In genomic region chr1:32696996-32697395, GRCh38 we compare ENCODE assay signal across 12 cellular contexts. TPM values are rescaled to one million over a fixed set of nuclear protein-coding genes. Genes with fewer than 3 reads are reported as not detected.
"Had no signal": no experiment of that assay in that cellular context is flagged by ENCODE, and none has a peak within 500 bp of the region (broad histone marks: within the 10 kb centered on the region; RNA-seq: fewer than 3 reads in every experiment).

No MANE protein-coding gene starts in this region.

RNA-seq across cellular contexts. Expression of gene SYNC, which starts 5.6 kb away (rescaled TPM):
- total RNA-seq: activated B cell treated with CpG ODN at 0.5 μM for 24 hours; activated CD4-positive, alpha-beta memory T cell treated with anti-CD3 and anti-CD28 coated beads for 36 hours; activated CD4-positive, alpha-beta T cell treated with anti-CD3 and anti-CD28 coated beads, Interleukin-2, amount 10 ng/mL, durations not matched to agents 24 days and 14 days; activated CD8-positive, alpha-beta memory T cell treated with anti-CD3 and anti-CD28 coated beads for 36 hours; activated CD8-positive, alpha-beta T cell treated with anti-CD3 and anti-CD28 coated beads for 36 hours; activated naive CD4-positive, alpha-beta T cell treated with anti-CD3 and anti-CD28 coated beads for 36 hours; activated naive CD4-positive, alpha-beta T cell treated with anti-CD3 and anti-CD28 coated beads, Interleukin-2, amount 50 U/mL, for 72 hours; activated naive CD8-positive, alpha-beta T cell treated with anti-CD3 and anti-CD28 coated beads for 36 hours; activated T-cell treated with anti-CD3 and anti-CD28 coated beads, Interleukin-2, amount 50 U/mL, for 4 hours; activated T-cell treated with anti-CD3 and anti-CD28 coated beads, Interleukin-2, amount 50 U/mL, for 72 hours; activated T-helper 1 cell treated with anti-CD3 and anti-CD28 coated beads, Interleukin-12 subunit alpha, Interleukin-12 subunit beta, Interleukin-2, Interleukin-4 antibody, amounts not matched to agents 30 ng/mL and 10 ng/mL and 1 ng/mL, durations not matched to agents 14 hours and 24 hours and 36 hours; activated T-helper 17 cell treated with anti-CD3 and anti-CD28 coated beads, Interleukin-2, amount 50 U/mL, for 72 hours had no signal
